ENCODE assay signal across 28 cellular contexts in genomic region chr5:104755806-104756205, GRCh38.
"Had no signal": no experiment of that assay in that cellular context is flagged by ENCODE, and none has a peak within 500 bp of the region (broad histone marks: within the 10 kb centered on the region; RNA-seq: fewer than 3 reads in every experiment).

No MANE protein-coding gene starts in this region.

- H3K36me3 Mint-ChIP-seq: stimulated activated memory B cell treated with anti-CD40 and anti-IgM and Interleukin-4, amounts not matched to agents 10 μg/mL and 1 μg/mL and 100 μg/mL, for 72 hours; stimulated activated naive B cell treated with anti-CD40 and anti-IgM and Interleukin-4, amounts not matched to agents 10 μg/mL and 1 μg/mL and 100 μg/mL, for 72 hours; type B pancreatic cell had no signal

- H3K27me3 ChIP-seq: stomach, suprapubic skin, testis, thyroid gland, tibial artery, tibial nerve, transverse colon, upper lobe of left lung, upper lobe of right lung, uterus, vagina had no signal

- H3K27ac Mint-ChIP-seq: stimulated activated memory B cell treated with anti-CD40 and anti-IgM and Interleukin-4, amounts not matched to agents 10 μg/mL and 1 μg/mL and 100 μg/mL, for 72 hours; stimulated activated naive B cell treated with anti-CD40 and anti-IgM and Interleukin-4, amounts not matched to agents 10 μg/mL and 1 μg/mL and 100 μg/mL, for 72 hours; stimulated activated naive CD8-positive, alpha-beta T cell treated with anti-CD3 and anti-CD28 coated beads, Interleukin-15, amount 100 ng/mL, for 72 hours; stimulated activated naive CD8-positive, alpha-beta T cell treated with anti-CD3 and anti-CD28 coated beads, Interleukin-15, Interleukin-2, amounts not matched to agents 100 ng/mL and 50 ng/mL, for 24 hours; type B pancreatic cell had no signal

- H3K4me1 ChIP-seq: stomach, suprapubic skin, testis, thyroid gland, tibial artery, tibial nerve, transverse colon, upper lobe of left lung, upper lobe of right lung, uterus, vagina had no signal

- H3K4me3 Mint-ChIP-seq: stimulated activated memory B cell treated with anti-CD40 and anti-IgM and Interleukin-4, amounts not matched to agents 10 μg/mL and 1 μg/mL and 100 μg/mL, for 72 hours; stimulated activated naive B cell treated with anti-CD40 and anti-IgM and Interleukin-4, amounts not matched to agents 10 μg/mL and 1 μg/mL and 100 μg/mL, for 72 hours; stimulated activated naive CD8-positive, alpha-beta T cell treated with anti-CD3 and anti-CD28 coated beads, Interleukin-15, amount 100 ng/mL, for 72 hours; stimulated activated naive CD8-positive, alpha-beta T cell treated with anti-CD3 and anti-CD28 coated beads, Interleukin-15, Interleukin-2, amounts not matched to agents 100 ng/mL and 50 ng/mL, for 24 hours; type B pancreatic cell had no signal

- ATAC-seq: stimulated activated memory B cell treated with anti-CD40 and anti-IgM and Interleukin-4, amounts not matched to agents 10 μg/mL and 1 μg/mL and 100 μg/mL, for 72 hours; stimulated activated naive B cell treated with anti-CD40 and anti-IgM and Interleukin-4, amounts not matched to agents 10 μg/mL and 1 μg/mL and 100 μg/mL, for 72 hours; stimulated activated naive CD8-positive, alpha-beta T cell treated with anti-CD3 and anti-CD28 coated beads, Interleukin-15, amount 100 ng/mL, for 72 hours; stimulated activated naive CD8-positive, alpha-beta T cell treated with anti-CD3 and anti-CD28 coated beads, Interleukin-15, Interleukin-2, amounts not matched to agents 100 U/mL and 50 U/mL, for 24 hours; upper lobe of right lung had no signal

- H3K36me3 ChIP-seq: stomach, suprapubic skin, thoracic aorta, thyroid gland, tibial artery, tibial nerve, transverse colon, upper lobe of left lung, upper lobe of right lung, uterus, vagina had no signal

- FAIRE-seq: urothelium cell line had no signal

- DNase-seq: stimulated activated CD4-positive, alpha-beta T cell treated with anti-CD3 and anti-CD28 coated beads, Interleukin-2, amount 100 ng/mL, for 48 hours; stimulated activated CD4-positive, alpha-beta T cell treated with anti-CD3 and anti-CD28 coated beads, Interleukin-4, amount 100 ng/mL, for 1 hour; stimulated activated CD4-positive, alpha-beta T cell treated with anti-CD3 and anti-CD28 coated beads, Interleukin-4, amount 100 ng/mL, for 24 hours; stimulated activated CD4-positive, alpha-beta T cell treated with anti-CD3 and anti-CD28 coated beads, Interleukin-4, amount 100 ng/mL, for 4 hours; stimulated activated CD8-positive, alpha-beta memory T cell treated with anti-CD3 and anti-CD28 coated beads, Interleukin-4, amount 100 ng/mL, for 48 hours; stimulated activated naive B cell treated with anti-CD40 and anti-IgM and Interleukin-4, amounts not matched to agents 10 μg/mL and 1 μg/mL and 100 μg/mL, for 72 hours; stimulated activated naive CD4-positive, alpha-beta T cell; stimulated activated naive CD4-positive, alpha-beta T cell treated with Interleukin-2 at 50 U/mL for 16 hours; stimulated activated naive CD8-positive, alpha-beta T cell treated with anti-CD3 and anti-CD28 coated beads, Interleukin-15, amount 100 ng/mL, for 72 hours; stimulated activated naive CD8-positive, alpha-beta T cell treated with anti-CD3 and anti-CD28 coated beads, Interleukin-15, Interleukin-2, amounts not matched to agents 100 U/mL and 50 U/mL, for 24 hours; stomach; substantia nigra; testis; thyroid gland; tibial artery; transverse colon; trophoblast cell; upper lobe of left lung; upper lobe of right lung; uterus had no signal

- H3K4me3 ChIP-seq: stomach, suprapubic skin, testis, thoracic aorta, thyroid gland, tibial artery, tibial nerve, transverse colon, upper lobe of left lung, upper lobe of right lung, uterus, vagina had no signal

- H3K4me1 Mint-ChIP-seq: stimulated activated memory B cell treated with anti-CD40 and anti-IgM and Interleukin-4, amounts not matched to agents 10 μg/mL and 1 μg/mL and 100 μg/mL, for 72 hours; stimulated activated naive B cell treated with anti-CD40 and anti-IgM and Interleukin-4, amounts not matched to agents 10 μg/mL and 1 μg/mL and 100 μg/mL, for 72 hours; stimulated activated naive CD8-positive, alpha-beta T cell treated with anti-CD3 and anti-CD28 coated beads, Interleukin-15, amount 100 ng/mL, for 72 hours had no signal

- H3K27ac ChIP-seq: stomach, suprapubic skin, testis, thoracic aorta, thyroid gland, tibial artery, tibial nerve, transverse colon, upper lobe of left lung, upper lobe of right lung, uterus, vagina had no signal

- H3K9me3 ChIP-seq: suprapubic skin, testis, thoracic aorta, thyroid gland, tibial artery, tibial nerve, transverse colon, upper lobe of right lung, uterus, vagina had no signal
